ENCODE assay signal across 10 cellular contexts in the genomic region with DNA sequence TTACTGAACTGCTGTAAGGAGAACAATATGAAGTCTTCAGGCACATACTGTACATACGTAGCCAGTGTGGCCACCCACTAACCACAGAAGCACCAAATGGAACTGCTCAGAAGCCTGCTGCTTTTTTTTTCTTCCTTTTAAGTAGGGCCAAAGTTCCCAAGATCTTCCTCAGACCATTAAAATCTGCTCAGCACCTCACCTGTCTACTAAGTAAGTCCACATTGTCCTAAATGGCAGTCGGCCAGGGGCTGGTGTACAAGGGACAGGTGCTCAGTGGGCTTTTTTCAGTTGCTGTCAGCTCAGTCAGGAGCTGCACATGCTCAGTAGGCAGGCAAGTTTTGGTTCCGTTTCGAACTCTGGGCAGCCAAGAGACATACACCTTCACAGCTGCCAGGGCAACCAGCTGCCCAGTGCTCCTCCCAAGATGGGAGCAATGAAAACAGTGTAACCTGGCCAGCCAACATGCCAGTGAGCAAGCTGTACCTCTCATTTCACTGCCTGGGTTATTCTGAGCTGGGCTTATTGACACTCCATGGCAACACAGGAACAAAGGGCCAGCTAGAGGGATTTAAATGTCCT.
DNase-seq lines count a peak whose midpoint lies in the region; ATAC-seq and TF ChIP-seq lines count a peak whose summit lies in the region.
"Had no signal": no experiment of that assay in that cellular context is flagged by ENCODE, and none has a peak within 500 bp of the region (broad histone marks: within the 10 kb centered on the region; RNA-seq: fewer than 3 reads in every experiment).

No MANE protein-coding gene starts in this region.

- H3K4me1 Mint-ChIP-seq in activated CD4-positive, alpha-beta T cell treated with anti-CD3 and anti-CD28 coated beads, Interleukin-2, amount 10 ng/mL, durations not matched to agents 24 days and 14 days = peaks cover 49% of the 10 kb centered on the region

- no peaks in the 10 kb centered on the region for H3K9me3 Mint-ChIP-seq in activated CD4-positive, alpha-beta T cell treated with anti-CD3 and anti-CD28 coated beads, Interleukin-2, amount 10 ng/mL, durations not matched to agents 24 days and 14 days
- H3K9me3 Mint-ChIP-seq: dendritic cell treated with granulocyte-macrophage colony-stimulating factor and Interleukin-4, amounts not matched to agents 40 ng/mL and 50 ng/mL, for 4 days had no signal

- H3K27ac Mint-ChIP-seq in activated CD4-positive, alpha-beta T cell treated with anti-CD3 and anti-CD28 coated beads, Interleukin-2, amount 10 ng/mL, durations not matched to agents 24 days and 14 days = no peak overlapping the region
- H3K27ac Mint-ChIP-seq: dendritic cell treated with granulocyte-macrophage colony-stimulating factor and Interleukin-4, amounts not matched to agents 40 ng/mL and 50 ng/mL, for 4 days had no signal

- peak; percentile 94 for ATAC-seq in body of pancreas
- peak; percentile 70 for ATAC-seq in thoracic aorta (ENCODE audit: insufficient number of reproducible peaks, low FRiP score, low read depth)
- no peak for ATAC-seq in GM18517 (IDR thresholded peaks at IDR 0.05; ENCODE audit: unreplicated experiment)

- H3K27me3 ChIP-seq in body of pancreas (no peaks in the 10 kb centered on the region), thoracic aorta (replicated peaks; ENCODE audit: insufficient read depth) (no peaks in the 10 kb centered on the region)
- H3K27me3 ChIP-seq: SJSA1 had no signal

- DNase-seq in activated CD4-positive, alpha-beta T cell treated with anti-CD3 and anti-CD28 coated beads, Interleukin-2, amount 10 ng/mL, durations not matched to agents 24 days and 14 days = peak; percentile 65
- DNase-seq in activated CD4-positive, alpha-beta T cell treated with anti-CD3 and anti-CD28 coated beads, Interleukin-2, amount 50 U/mL, for 1 hour = no peak
- DNase-seq in body of pancreas = peak; percentile 71 to 88 (median 80)
- peak; percentile 51 for DNase-seq in medulla oblongata (ENCODE audit: extremely low spot score)
- peak; percentile 47 for DNase-seq in thoracic aorta (ENCODE audit: low spot score)
- DNase-seq in HEK293T (ENCODE audit: extremely low spot score) = no peak
- DNase-seq in ecto neural progenitor cell (ENCODE audit: low spot score) = no peak

- H3K36me3 ChIP-seq in body of pancreas (replicated peaks in 1 of 2; ENCODE audit: insufficient read depth in 1 of 2, low read depth in 2 of 2) (no peaks in the 10 kb centered on the region), thoracic aorta (no peaks in the 10 kb centered on the region)
- H3K36me3 ChIP-seq: SJSA1 had no signal

- CTCF ChIA-PET in HEK293T (lab: Yijun Ruan, JAX) = no interaction called here

- 42 to 52% methylated on average over 2 to 4 of the region's 4 CpGs for WGBS in body of pancreas, 2 donors

- POLR2A ChIA-PET in HEK293T (lab: Yijun Ruan, JAX) = no interaction called here

- no peak overlapping the region for H3K4me3 Mint-ChIP-seq in activated CD4-positive, alpha-beta T cell treated with anti-CD3 and anti-CD28 coated beads, Interleukin-2, amount 10 ng/mL, durations not matched to agents 24 days and 14 days
- H3K4me3 Mint-ChIP-seq: dendritic cell treated with granulocyte-macrophage colony-stimulating factor and Interleukin-4, amounts not matched to agents 40 ng/mL and 50 ng/mL, for 4 days had no signal

- H3K4me1 ChIP-seq in body of pancreas = peaks cover 37% of the 10 kb centered on the region
- H3K4me1 ChIP-seq in thoracic aorta (ENCODE audit: control insufficient read depth in 1 of 2, low read depth in 2 of 2) = peaks cover 47 to 77% of the 10 kb centered on the region in 2 donors

- H3K36me3 Mint-ChIP-seq in activated CD4-positive, alpha-beta T cell treated with anti-CD3 and anti-CD28 coated beads, Interleukin-2, amount 10 ng/mL, durations not matched to agents 24 days and 14 days (ENCODE audit: low read depth) = peaks cover 34% of the 10 kb centered on the region

- H3K27me3 Mint-ChIP-seq in activated CD4-positive, alpha-beta T cell treated with anti-CD3 and anti-CD28 coated beads, Interleukin-2, amount 10 ng/mL, durations not matched to agents 24 days and 14 days = no peaks in the 10 kb centered on the region
- H3K27me3 Mint-ChIP-seq: dendritic cell treated with granulocyte-macrophage colony-stimulating factor and Interleukin-4, amounts not matched to agents 40 ng/mL and 50 ng/mL, for 4 days had no signal

- TF ChIP-seq POLR2A in body of pancreas (IDR thresholded peaks at IDR 0.05) = no peak

- H3K9me3 ChIP-seq in body of pancreas = no peaks in the 10 kb centered on the region
- H3K9me3 ChIP-seq in thoracic aorta = no peaks in the 10 kb centered on the region
- H3K9me3 ChIP-seq: SJSA1 had no signal

- H3K27ac ChIP-seq in body of pancreas (peak overlapping the region; percentile 44 to 62 (median 46)), thoracic aorta (peak overlapping the region; percentile 75 to 87)
- H3K27ac ChIP-seq: SJSA1 had no signal

- TF ChIP-seq CTCF in body of pancreas (IDR thresholded peaks at IDR 0.05) = no peak
- TF ChIP-seq CTCF in thoracic aorta (IDR thresholded peaks at IDR 0.05) = no peak

- no peak overlapping the region for H3K4me3 ChIP-seq in body of pancreas
- H3K4me3 ChIP-seq in thoracic aorta = peak overlapping the region; percentile 30
- H3K4me3 ChIP-seq: SJSA1 had no signal

- intact Hi-C loops in activated CD4-positive, alpha-beta T cell treated with anti-CD3 and anti-CD28 coated beads, Interleukin-2, amount 10 ng/mL, durations not matched to agents 24 days and 14 days (cut with micrococcal nuclease) = no loop called here
- intact Hi-C loops in body of pancreas (cut with DNase I) = loop anchor here (10.0 kb wide), 1 partner anchor 85 kb away; a partner anchor contains a TSS

TF ChIP-seq in HEK293T, 16 proteins besides CTCF, POLR2A, EP300 and RAD21:
- TF ChIP-seq NFRKB (IDR thresholded peaks at IDR 0.05) = no peak

Comparison
In these comparisons a context has a peak if more than half of its experiments do, and no peak if none do; other contexts are left out.
1. DNase-seq: peak in activated CD4-positive, alpha-beta T cell treated with anti-CD3 and anti-CD28 coated beads, Interleukin-2, amount 10 ng/mL, durations not matched to agents 24 days and 14 days (single experiment), body of pancreas (4 of 4), medulla oblongata (single experiment) and thoracic aorta (single experiment); none in activated CD4-positive, alpha-beta T cell treated with anti-CD3 and anti-CD28 coated beads, Interleukin-2, amount 50 U/mL, for 1 hour (single experiment), HEK293T (single experiment) and ecto neural progenitor cell (single experiment).